Comparison of ENCODE assay signal across 31 cellular contexts in genomic region chr15:83956887-83957286, GRCh38.
"Had no signal": no experiment of that assay in that cellular context is flagged by ENCODE, and none has a peak within 500 bp of the region (broad histone marks: within the 10 kb centered on the region; RNA-seq: fewer than 3 reads in every experiment).

No MANE protein-coding gene starts in this region.

- H3K79me2 ChIP-seq: parathyroid adenoma had no signal

- H3K27ac ChIP-seq: neural progenitor cell, ovary, parathyroid adenoma, right lobe of liver, skin epidermis, spleen, suprapubic skin, testis, tibial artery, transverse colon, upper lobe of left lung, vagina had no signal

- H3K4me3 Mint-ChIP-seq: naive thymus-derived CD4-positive, alpha-beta T cell; natural killer cell; nephron; neural progenitor cell; stimulated activated memory B cell treated with anti-CD40 and anti-IgM and Interleukin-4, amounts not matched to agents 10 μg/mL and 1 μg/mL and 100 μg/mL, for 72 hours; stimulated activated naive CD8-positive, alpha-beta T cell treated with anti-CD3 and anti-CD28 coated beads, Interleukin-15, amount 100 ng/mL, for 72 hours had no signal

- H3K27ac Mint-ChIP-seq: naive thymus-derived CD4-positive, alpha-beta T cell; natural killer cell; nephron; neural progenitor cell; progenitor cell of endocrine pancreas; stimulated activated memory B cell treated with anti-CD40 and anti-IgM and Interleukin-4, amounts not matched to agents 10 μg/mL and 1 μg/mL and 100 μg/mL, for 72 hours; stimulated activated naive CD8-positive, alpha-beta T cell treated with anti-CD3 and anti-CD28 coated beads, Interleukin-15, amount 100 ng/mL, for 72 hours had no signal

- FAIRE-seq: urothelium cell line had no signal

- H3K36me3 Mint-ChIP-seq: naive thymus-derived CD4-positive, alpha-beta T cell; natural killer cell; neural progenitor cell; stimulated activated memory B cell treated with anti-CD40 and anti-IgM and Interleukin-4, amounts not matched to agents 10 μg/mL and 1 μg/mL and 100 μg/mL, for 72 hours had no signal

- H2AFZ ChIP-seq: neural progenitor cell, parathyroid adenoma had no signal

- H3K4me3 ChIP-seq: neural progenitor cell, ovary, right lobe of liver, skin epidermis, smooth muscle cell, spleen, suprapubic skin, testis, tibial artery, transverse colon, upper lobe of left lung, vagina had no signal

- H3K9ac ChIP-seq: neural progenitor cell, parathyroid adenoma had no signal

- H3K4me1 Mint-ChIP-seq: naive thymus-derived CD4-positive, alpha-beta T cell; natural killer cell; nephron; stimulated activated memory B cell treated with anti-CD40 and anti-IgM and Interleukin-4, amounts not matched to agents 10 μg/mL and 1 μg/mL and 100 μg/mL, for 72 hours; stimulated activated naive CD8-positive, alpha-beta T cell treated with anti-CD3 and anti-CD28 coated beads, Interleukin-15, amount 100 ng/mL, for 72 hours had no signal

- H3K4me1 ChIP-seq: parathyroid adenoma, right lobe of liver, spleen, suprapubic skin, testis, tibial artery, transverse colon, upper lobe of left lung had no signal

- H3K9me3 ChIP-seq: ovary, right lobe of liver, suprapubic skin, testis, tibial artery, transverse colon, upper lobe of left lung, vagina had no signal

- H3K27me3 Mint-ChIP-seq: progenitor cell of endocrine pancreas had no signal

- H3K27me3 ChIP-seq: neural progenitor cell, ovary, right lobe of liver, suprapubic skin, testis, tibial artery, transverse colon, upper lobe of left lung, vagina had no signal

- H3K36me3 ChIP-seq: ovary, right lobe of liver, spleen, suprapubic skin, transverse colon, upper lobe of left lung, vagina had no signal

- ATAC-seq: naive thymus-derived CD4-positive, alpha-beta T cell; natural killer cell; right cardiac atrium; right lobe of liver; stimulated activated memory B cell treated with anti-CD40 and anti-IgM and Interleukin-4, amounts not matched to agents 10 μg/mL and 1 μg/mL and 100 μg/mL, for 72 hours; stimulated activated naive CD8-positive, alpha-beta T cell treated with anti-CD3 and anti-CD28 coated beads, Interleukin-15, amount 100 ng/mL, for 72 hours; stimulated activated naive CD8-positive, alpha-beta T cell treated with anti-CD3 and anti-CD28 coated beads, Interleukin-15, Interleukin-2, amounts not matched to agents 100 U/mL and 50 U/mL, for 24 hours had no signal

- H3K4me2 ChIP-seq: neural progenitor cell, smooth muscle cell had no signal

- DNase-seq: naive thymus-derived CD4-positive, alpha-beta T cell; natural killer cell; occipital lobe; ovary; posterior cingulate gyrus; right cardiac atrium; right lobe of liver; spleen; stimulated activated CD4-positive, alpha-beta T cell treated with anti-CD3 and anti-CD28 coated beads, Interleukin-12 subunit alpha, Interleukin-12 subunit beta, amount 100 ng/mL, for 4 hours; stimulated activated CD4-positive, alpha-beta T cell treated with anti-CD3 and anti-CD28 coated beads, Interleukin-1b, Interleukin-23, amount 100 ng/mL, for 48 hours; stimulated activated CD4-positive, alpha-beta T cell treated with anti-CD3 and anti-CD28 coated beads, Interleukin-4, amount 100 ng/mL, for 1 hour; stimulated activated CD4-positive, alpha-beta T cell treated with anti-CD3 and anti-CD28 coated beads, Interleukin-4, amount 100 ng/mL, for 4 hours; stimulated activated CD8-positive, alpha-beta memory T cell treated with anti-CD3 and anti-CD28 coated beads, Interleukin-4, amount 100 ng/mL, for 48 hours; stimulated activated naive CD4-positive, alpha-beta T cell; stimulated activated naive CD8-positive, alpha-beta T cell treated with anti-CD3 and anti-CD28 coated beads, Interleukin-15, amount 100 ng/mL, for 72 hours; stimulated activated naive CD8-positive, alpha-beta T cell treated with anti-CD3 and anti-CD28 coated beads, Interleukin-15, Interleukin-2, amounts not matched to agents 100 U/mL and 50 U/mL, for 24 hours; substantia nigra; testis; tibial artery; transverse colon; upper lobe of left lung had no signal
